ENCODE assay signal across 17 cellular contexts in the genomic region with DNA sequence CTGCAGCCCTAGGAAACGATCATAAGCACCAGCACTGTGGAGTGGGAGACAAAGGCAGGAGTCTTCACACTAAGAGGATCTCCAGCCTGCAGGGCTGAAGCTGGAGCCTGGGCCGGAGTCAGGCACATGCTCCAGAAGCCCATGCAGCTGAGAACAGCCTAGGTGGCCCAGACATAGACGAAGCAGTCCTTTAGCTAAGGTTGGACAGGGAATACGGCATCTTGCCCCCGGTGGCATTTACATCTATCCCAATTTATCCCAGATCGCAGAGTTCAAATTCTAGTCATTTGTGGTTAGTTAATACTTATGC. TPM values are rescaled to one million over a fixed set of nuclear protein-coding genes. Genes with fewer than 3 reads are reported as not detected.
"Had no signal": no experiment of that assay in that cellular context is flagged by ENCODE, and none has a peak within 500 bp of the region (broad histone marks: within the 10 kb centered on the region; RNA-seq: fewer than 3 reads in every experiment).

No MANE protein-coding gene starts in this region.

- H3K27ac ChIP-seq: left lung, transverse colon, vagina had no signal

- H3K27ac Mint-ChIP-seq: activated CD4-positive, alpha-beta memory T cell treated with anti-CD3 and anti-CD28 coated beads, Interleukin-2, amount 10 ng/mL, durations not matched to agents 7 days and 5 days; activated naive CD4-positive, alpha-beta T cell treated with anti-CD3 and anti-CD28 coated beads for 36 hours; dendritic cell treated with granulocyte-macrophage colony-stimulating factor and Interleukin-4, amounts not matched to agents 40 ng/mL and 50 ng/mL, for 4 days had no signal

- H3K9me3 Mint-ChIP-seq: activated CD4-positive, alpha-beta memory T cell treated with anti-CD3 and anti-CD28 coated beads, Interleukin-2, amount 10 ng/mL, durations not matched to agents 7 days and 5 days; activated naive CD4-positive, alpha-beta T cell treated with anti-CD3 and anti-CD28 coated beads for 36 hours; dendritic cell treated with granulocyte-macrophage colony-stimulating factor and Interleukin-4, amounts not matched to agents 40 ng/mL and 50 ng/mL, for 4 days; naive B cell had no signal

- H3K27me3 ChIP-seq: left lung, transverse colon, vagina had no signal

- DNase-seq: activated CD4-positive, alpha-beta memory T cell treated with anti-CD3 and anti-CD28 coated beads, Interleukin-2, amount 10 ng/mL, durations not matched to agents 7 days and 5 days; activated CD8-positive, alpha-beta memory T cell treated with anti-CD3 and anti-CD28 coated beads, Interleukin-2, amount 50 U/mL, for 48 hours; kidney; left lung; mammary epithelial cell; naive B cell; retina; stimulated activated naive CD4-positive, alpha-beta T cell treated with Interleukin-2 at 50 U/mL for 16 hours; SW 1271; transverse colon had no signal

- H3K27me3 Mint-ChIP-seq: activated CD4-positive, alpha-beta memory T cell treated with anti-CD3 and anti-CD28 coated beads, Interleukin-2, amount 10 ng/mL, durations not matched to agents 7 days and 5 days; naive B cell had no signal

- H3K36me3 Mint-ChIP-seq: naive B cell had no signal

- ATAC-seq: activated CD4-positive, CD25-positive, alpha-beta regulatory T cell treated with anti-CD3 and anti-CD28 coated beads, Interleukin-2, amount 50 U/mL, for 24 hours; left lung had no signal

- H3K4me1 ChIP-seq: vagina had no signal

- H3K4me3 Mint-ChIP-seq: activated CD4-positive, alpha-beta memory T cell treated with anti-CD3 and anti-CD28 coated beads, Interleukin-2, amount 10 ng/mL, durations not matched to agents 7 days and 5 days; activated naive CD4-positive, alpha-beta T cell treated with anti-CD3 and anti-CD28 coated beads for 36 hours; dendritic cell treated with granulocyte-macrophage colony-stimulating factor and Interleukin-4, amounts not matched to agents 40 ng/mL and 50 ng/mL, for 4 days; naive B cell had no signal

RNA-seq across cellular contexts. Expression of a gene that starts 13.9 kb away (rescaled TPM):
- polyA plus RNA-seq: mammary epithelial cell had no signal

RNA-seq across cellular contexts. Expression of a gene that starts 33.9 kb away (rescaled TPM):
- total RNA-seq: activated naive CD4-positive, alpha-beta T cell treated with anti-CD3 and anti-CD28 coated beads for 36 hours; astrocyte; bronchial epithelial cell; epithelial cell of proximal tubule; mammary epithelial cell; transverse colon; vagina had no signal
- polyA plus RNA-seq: mammary epithelial cell had no signal
